ENCODE assay signal across 1 cellular context in the genomic region with DNA sequence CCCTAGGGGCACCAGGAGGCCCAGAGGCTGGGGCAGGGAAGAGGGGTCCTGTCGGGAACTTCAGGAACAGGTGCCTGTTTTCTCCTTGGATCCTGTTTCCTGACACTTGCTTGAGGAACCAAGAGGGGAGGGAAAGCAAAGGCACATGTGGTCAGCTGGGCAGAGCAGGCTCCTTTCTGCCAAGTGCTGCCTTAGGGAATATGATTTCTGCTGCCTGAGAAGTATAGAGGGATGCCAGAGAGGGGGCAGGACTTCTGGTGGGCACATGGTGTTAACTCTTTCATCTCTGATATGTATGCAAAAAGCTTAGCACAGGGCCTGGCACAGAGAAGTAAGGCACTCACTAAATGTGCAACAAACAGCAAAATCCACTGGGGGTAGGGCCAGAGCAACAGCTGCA.
TF ChIP-seq lines count a peak whose summit lies in the region.

No MANE protein-coding gene starts in this region.

TF ChIP-seq in SK-N-SH treated with all-trans-retinoic acid at 6 μM for 48 hours, 23 proteins besides CTCF, POLR2A, EP300 and RAD21 (continued from another document):
- TF ChIP-seq ESRRG (CRISPR knock-in tag; IDR thresholded peaks at IDR 0.05) (no peak), SNAI2 (CRISPR knock-in tag; IDR thresholded peaks at IDR 0.05) (no peak)
